ENCODE assay signal across 1 cellular context in genomic region chr2:35651688-35652323, GRCh38.
TF ChIP-seq lines count a peak whose summit lies in the region.

No MANE protein-coding gene starts in this region.

TF ChIP-seq in WTC11, 78 proteins besides CTCF, POLR2A, EP300 and RAD21 (continued from another document):
- TF ChIP-seq STAT6 (CRISPR knock-in tag; conservative IDR thresholded peaks at IDR 0.05; ENCODE audit: low read depth) (no peak), MLX (CRISPR knock-in tag; IDR thresholded peaks at IDR 0.05) (no peak), EMX1 (CRISPR knock-in tag; IDR thresholded peaks at IDR 0.05) (no peak), TP53 (CRISPR knock-in tag; IDR thresholded peaks at IDR 0.05) (no peak), MYBL2 (CRISPR knock-in tag; IDR thresholded peaks at IDR 0.05) (no peak), USF2 (CRISPR knock-in tag; IDR thresholded peaks at IDR 0.05) (no peak), PRRX2 (CRISPR knock-in tag; IDR thresholded peaks at IDR 0.05) (no peak), RELA (CRISPR knock-in tag; IDR thresholded peaks at IDR 0.05; ENCODE audit: borderline replicate concordance) (no peak), ARID4B (CRISPR knock-in tag; IDR thresholded peaks at IDR 0.05; ENCODE audit: borderline replicate concordance) (no peak), FOXK1 (CRISPR knock-in tag; IDR thresholded peaks at IDR 0.05) (no peak), GTF2I (CRISPR knock-in tag; conservative IDR thresholded peaks at IDR 0.05) (no peak), ZNF425 (CRISPR knock-in tag; conservative IDR thresholded peaks at IDR 0.05) (no peak), ZNF423 (CRISPR knock-in tag; IDR thresholded peaks at IDR 0.05) (no peak)
